In genomic region chr15:78200276-78200930, GRCh38 we compare ENCODE assay signal across 26 cellular contexts. TPM values are rescaled to one million over a fixed set of nuclear protein-coding genes. Genes with fewer than 3 reads are reported as not detected.
"Had no signal": no experiment of that assay in that cellular context is flagged by ENCODE, and none has a peak within 500 bp of the region (broad histone marks: within the 10 kb centered on the region; RNA-seq: fewer than 3 reads in every experiment).

No MANE protein-coding gene starts in this region.

- H3K4me3 Mint-ChIP-seq: activated CD8-positive, alpha-beta T cell treated with anti-CD3 and anti-CD28 coated beads for 36 hours; dendritic cell treated with granulocyte-macrophage colony-stimulating factor and Interleukin-4, amounts not matched to agents 40 ng/mL and 50 ng/mL, for 4 days; naive B cell had no signal

- H3K27me3 ChIP-seq: heart left ventricle, sigmoid colon, thyroid gland had no signal

- H3K4me3 ChIP-seq: heart left ventricle, lung, sigmoid colon, smooth muscle cell, thyroid gland had no signal

- H3K9me3 Mint-ChIP-seq: activated CD8-positive, alpha-beta T cell treated with anti-CD3 and anti-CD28 coated beads for 36 hours; dendritic cell treated with granulocyte-macrophage colony-stimulating factor and Interleukin-4, amounts not matched to agents 40 ng/mL and 50 ng/mL, for 4 days; naive B cell had no signal

- H3K9me3 ChIP-seq: heart left ventricle, sigmoid colon, thyroid gland had no signal

- FAIRE-seq: bronchial epithelial cell, endometrium, keratinocyte, TTC549 had no signal

- H3K27ac Mint-ChIP-seq: activated CD8-positive, alpha-beta T cell treated with anti-CD3 and anti-CD28 coated beads for 36 hours; dendritic cell treated with granulocyte-macrophage colony-stimulating factor and Interleukin-4, amounts not matched to agents 40 ng/mL and 50 ng/mL, for 4 days had no signal

- ATAC-seq: activated CD8-positive, alpha-beta T cell treated with anti-CD3 and anti-CD28 coated beads for 36 hours; heart left ventricle; left colon had no signal

- H3K27ac ChIP-seq: heart left ventricle, sigmoid colon, thyroid gland, WERI-Rb-1 had no signal

- H3K36me3 Mint-ChIP-seq: naive B cell had no signal

- H3K27me3 Mint-ChIP-seq: activated CD8-positive, alpha-beta T cell treated with anti-CD3 and anti-CD28 coated beads for 36 hours; dendritic cell treated with granulocyte-macrophage colony-stimulating factor and Interleukin-4, amounts not matched to agents 40 ng/mL and 50 ng/mL, for 4 days had no signal

- DNase-seq: activated CD8-positive, alpha-beta T cell treated with anti-CD3 and anti-CD28 coated beads for 36 hours; activated naive CD4-positive, alpha-beta T cell; activated T-cell treated with anti-CD3 and anti-CD28 coated beads, Interleukin-2, amount 50 U/mL, for 1 hour; amygdala; cerebellar nuclear complex; effector CD4-positive, alpha-beta T cell; heart left ventricle; left colon; naive B cell; occipital lobe; sigmoid colon; stimulated activated CD4-positive, alpha-beta T cell treated with anti-CD3 and anti-CD28 coated beads, Interleukin-2, amount 100 ng/mL, for 48 hours; stimulated activated CD8-positive, alpha-beta memory T cell treated with anti-CD3 and anti-CD28 coated beads, Interleukin-4, amount 100 ng/mL, for 48 hours; stimulated activated naive CD4-positive, alpha-beta T cell treated with Interleukin-2 at 50 U/mL for 16 hours; T-helper 1 cell; thyroid gland; WERI-Rb-1 had no signal

- H3K36me3 ChIP-seq: heart left ventricle, sigmoid colon, thyroid gland, WERI-Rb-1 had no signal

- H3K4me2 ChIP-seq: smooth muscle cell had no signal

RNA-seq across cellular contexts. Expression of gene ACSBG1, which starts 34.0 kb away (rescaled TPM):
- total RNA-seq: bronchial epithelial cell, mesenteric fat pad, subcutaneous adipose tissue, thyroid gland had no signal
